1 cellular context compared by ENCODE assay signal in the genomic region with DNA sequence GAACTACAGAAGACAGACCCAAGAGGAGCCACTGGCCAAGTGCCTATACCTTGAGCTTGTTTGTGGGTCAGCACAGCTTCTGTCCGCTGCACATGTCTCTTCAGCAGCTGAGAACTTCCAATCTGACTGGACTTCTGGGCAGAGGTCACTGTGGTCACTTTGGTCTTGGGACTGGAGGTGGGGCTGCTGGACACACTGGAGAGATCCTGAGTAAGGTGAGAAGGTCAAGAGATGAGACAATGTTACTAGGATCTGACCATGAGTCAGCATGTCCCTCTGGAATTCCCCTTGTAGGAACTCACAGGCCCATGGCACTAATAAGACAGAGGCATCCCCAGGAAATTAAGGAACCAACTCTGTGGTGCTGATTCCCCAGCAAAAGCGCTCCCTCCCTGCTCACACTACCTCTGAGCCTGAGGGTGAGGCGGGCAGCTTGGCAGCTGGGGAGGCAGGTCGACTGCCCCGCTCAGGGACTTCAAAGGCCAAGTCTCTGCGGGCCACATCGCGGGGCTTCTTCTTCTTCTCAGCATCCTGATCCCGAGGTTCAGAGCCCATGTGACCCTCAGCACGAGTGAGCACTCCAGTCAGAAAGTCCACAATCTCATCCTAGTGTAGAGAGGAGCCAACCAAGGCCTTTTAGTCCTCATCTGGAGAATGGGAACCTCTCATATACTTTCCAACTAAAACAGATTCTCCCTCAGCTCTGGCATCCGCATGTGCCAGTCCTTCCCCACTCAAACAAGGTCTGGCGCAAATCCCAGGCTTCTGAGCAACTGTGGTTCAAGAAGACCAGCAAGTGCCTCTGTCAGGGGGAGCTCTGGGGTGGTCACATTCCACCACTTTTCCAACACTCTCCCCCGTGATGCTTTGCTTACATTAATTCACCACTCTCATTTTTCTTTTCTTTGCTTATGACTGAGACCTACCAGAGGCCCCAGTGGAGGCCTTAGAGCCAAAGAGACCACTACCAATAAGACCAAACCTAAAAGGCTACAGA.
TF ChIP-seq lines count a peak whose summit lies in the region.

No MANE protein-coding gene starts in this region.

TF ChIP-seq in HepG2, 621 proteins besides CTCF, POLR2A, EP300 and RAD21 (continues in another document):
- TF ChIP-seq, protein P1, sequence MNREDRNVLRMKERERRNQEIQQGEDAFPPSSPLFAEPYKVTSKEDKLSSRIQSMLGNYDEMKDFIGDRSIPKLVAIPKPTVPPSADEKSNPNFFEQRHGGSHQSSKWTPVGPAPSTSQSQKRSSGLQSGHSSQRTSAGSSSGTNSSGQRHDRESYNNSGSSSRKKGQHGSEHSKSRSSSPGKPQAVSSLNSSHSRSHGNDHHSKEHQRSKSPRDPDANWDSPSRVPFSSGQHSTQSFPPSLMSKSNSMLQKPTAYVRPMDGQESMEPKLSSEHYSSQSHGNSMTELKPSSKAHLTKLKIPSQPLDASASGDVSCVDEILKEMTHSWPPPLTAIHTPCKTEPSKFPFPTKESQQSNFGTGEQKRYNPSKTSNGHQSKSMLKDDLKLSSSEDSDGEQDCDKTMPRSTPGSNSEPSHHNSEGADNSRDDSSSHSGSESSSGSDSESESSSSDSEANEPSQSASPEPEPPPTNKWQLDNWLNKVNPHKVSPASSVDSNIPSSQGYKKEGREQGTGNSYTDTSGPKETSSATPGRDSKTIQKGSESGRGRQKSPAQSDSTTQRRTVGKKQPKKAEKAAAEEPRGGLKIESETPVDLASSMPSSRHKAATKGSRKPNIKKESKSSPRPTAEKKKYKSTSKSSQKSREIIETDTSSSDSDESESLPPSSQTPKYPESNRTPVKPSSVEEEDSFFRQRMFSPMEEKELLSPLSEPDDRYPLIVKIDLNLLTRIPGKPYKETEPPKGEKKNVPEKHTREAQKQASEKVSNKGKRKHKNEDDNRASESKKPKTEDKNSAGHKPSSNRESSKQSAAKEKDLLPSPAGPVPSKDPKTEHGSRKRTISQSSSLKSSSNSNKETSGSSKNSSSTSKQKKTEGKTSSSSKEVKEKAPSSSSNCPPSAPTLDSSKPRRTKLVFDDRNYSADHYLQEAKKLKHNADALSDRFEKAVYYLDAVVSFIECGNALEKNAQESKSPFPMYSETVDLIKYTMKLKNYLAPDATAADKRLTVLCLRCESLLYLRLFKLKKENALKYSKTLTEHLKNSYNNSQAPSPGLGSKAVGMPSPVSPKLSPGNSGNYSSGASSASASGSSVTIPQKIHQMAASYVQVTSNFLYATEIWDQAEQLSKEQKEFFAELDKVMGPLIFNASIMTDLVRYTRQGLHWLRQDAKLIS (CRISPR knock-in tag; IDR thresholded peaks at IDR 0.05) = no peak
- TF ChIP-seq ZNF251 (CRISPR knock-in tag; IDR thresholded peaks at IDR 0.05) = no peak
- no peak for TF ChIP-seq TARDBP (CRISPR knock-in tag; IDR thresholded peaks at IDR 0.05)
- TF ChIP-seq ATM (IDR thresholded peaks at IDR 0.05; ENCODE audit: borderline replicate concordance) = no peak
- no peak; the same call in 1 of the 2 replicates for TF ChIP-seq ZNF350 (CRISPR knock-in tag; IDR thresholded peaks at IDR 0.05; ENCODE audit: borderline replicate concordance, low read depth)
- TF ChIP-seq CBX1 (IDR thresholded peaks at IDR 0.05; ENCODE audit: low read depth) = no peak
- no peak for TF ChIP-seq ZFYVE20 (CRISPR knock-in tag; IDR thresholded peaks at IDR 0.05; ENCODE audit: borderline replicate concordance, low read depth)
- TF ChIP-seq ZNF746 (CRISPR knock-in tag; IDR thresholded peaks at IDR 0.05) = no peak
- TF ChIP-seq, protein P2, sequence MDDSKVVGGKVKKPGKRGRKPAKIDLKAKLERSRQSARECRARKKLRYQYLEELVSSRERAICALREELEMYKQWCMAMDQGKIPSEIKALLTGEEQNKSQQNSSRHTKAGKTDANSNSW (CRISPR knock-in tag; IDR thresholded peaks at IDR 0.05; ENCODE audit: borderline replicate concordance) = no peak
- peak; percentile 55; the same call in 1 of the 2 replicates for TF ChIP-seq HNF4A (CRISPR knock-in tag; IDR thresholded peaks at IDR 0.05)
- TF ChIP-seq PRMT3 (CRISPR knock-in tag; IDR thresholded peaks at IDR 0.05; ENCODE audit: borderline replicate concordance, low read depth) = no peak
- no peak for TF ChIP-seq ZNF839 (CRISPR knock-in tag; IDR thresholded peaks at IDR 0.05; ENCODE audit: borderline replicate concordance)
- TF ChIP-seq ZFP36 (IDR thresholded peaks at IDR 0.05; ENCODE audit: borderline replicate concordance, low read depth, low read length, partially characterized antibody) = no peak
- TF ChIP-seq ZNF44 (CRISPR knock-in tag; IDR thresholded peaks at IDR 0.05) = no peak
- peak; percentile 41; the same call in 1 of the 2 replicates for TF ChIP-seq SAP130 (CRISPR knock-in tag; IDR thresholded peaks at IDR 0.05; ENCODE audit: low read depth)
- TF ChIP-seq, protein P3, sequence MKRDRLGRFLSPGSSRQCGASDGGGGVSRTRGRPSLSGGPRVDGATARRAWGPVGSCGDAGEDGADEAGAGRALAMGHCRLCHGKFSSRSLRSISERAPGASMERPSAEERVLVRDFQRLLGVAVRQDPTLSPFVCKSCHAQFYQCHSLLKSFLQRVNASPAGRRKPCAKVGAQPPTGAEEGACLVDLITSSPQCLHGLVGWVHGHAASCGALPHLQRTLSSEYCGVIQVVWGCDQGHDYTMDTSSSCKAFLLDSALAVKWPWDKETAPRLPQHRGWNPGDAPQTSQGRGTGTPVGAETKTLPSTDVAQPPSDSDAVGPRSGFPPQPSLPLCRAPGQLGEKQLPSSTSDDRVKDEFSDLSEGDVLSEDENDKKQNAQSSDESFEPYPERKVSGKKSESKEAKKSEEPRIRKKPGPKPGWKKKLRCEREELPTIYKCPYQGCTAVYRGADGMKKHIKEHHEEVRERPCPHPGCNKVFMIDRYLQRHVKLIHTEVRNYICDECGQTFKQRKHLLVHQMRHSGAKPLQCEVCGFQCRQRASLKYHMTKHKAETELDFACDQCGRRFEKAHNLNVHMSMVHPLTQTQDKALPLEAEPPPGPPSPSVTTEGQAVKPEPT (CRISPR knock-in tag; IDR thresholded peaks at IDR 0.05; ENCODE audit: low read depth) = no peak
- no peak for TF ChIP-seq ZNF572 (CRISPR knock-in tag; IDR thresholded peaks at IDR 0.05)
- TF ChIP-seq ZSCAN20 (CRISPR knock-in tag; IDR thresholded peaks at IDR 0.05; ENCODE audit: borderline replicate concordance) = no peak
- TF ChIP-seq, protein P4, sequence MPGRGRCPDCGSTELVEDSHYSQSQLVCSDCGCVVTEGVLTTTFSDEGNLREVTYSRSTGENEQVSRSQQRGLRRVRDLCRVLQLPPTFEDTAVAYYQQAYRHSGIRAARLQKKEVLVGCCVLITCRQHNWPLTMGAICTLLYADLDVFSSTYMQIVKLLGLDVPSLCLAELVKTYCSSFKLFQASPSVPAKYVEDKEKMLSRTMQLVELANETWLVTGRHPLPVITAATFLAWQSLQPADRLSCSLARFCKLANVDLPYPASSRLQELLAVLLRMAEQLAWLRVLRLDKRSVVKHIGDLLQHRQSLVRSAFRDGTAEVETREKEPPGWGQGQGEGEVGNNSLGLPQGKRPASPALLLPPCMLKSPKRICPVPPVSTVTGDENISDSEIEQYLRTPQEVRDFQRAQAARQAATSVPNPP (CRISPR knock-in tag; IDR thresholded peaks at IDR 0.05) = no peak
- TF ChIP-seq, protein P5, sequence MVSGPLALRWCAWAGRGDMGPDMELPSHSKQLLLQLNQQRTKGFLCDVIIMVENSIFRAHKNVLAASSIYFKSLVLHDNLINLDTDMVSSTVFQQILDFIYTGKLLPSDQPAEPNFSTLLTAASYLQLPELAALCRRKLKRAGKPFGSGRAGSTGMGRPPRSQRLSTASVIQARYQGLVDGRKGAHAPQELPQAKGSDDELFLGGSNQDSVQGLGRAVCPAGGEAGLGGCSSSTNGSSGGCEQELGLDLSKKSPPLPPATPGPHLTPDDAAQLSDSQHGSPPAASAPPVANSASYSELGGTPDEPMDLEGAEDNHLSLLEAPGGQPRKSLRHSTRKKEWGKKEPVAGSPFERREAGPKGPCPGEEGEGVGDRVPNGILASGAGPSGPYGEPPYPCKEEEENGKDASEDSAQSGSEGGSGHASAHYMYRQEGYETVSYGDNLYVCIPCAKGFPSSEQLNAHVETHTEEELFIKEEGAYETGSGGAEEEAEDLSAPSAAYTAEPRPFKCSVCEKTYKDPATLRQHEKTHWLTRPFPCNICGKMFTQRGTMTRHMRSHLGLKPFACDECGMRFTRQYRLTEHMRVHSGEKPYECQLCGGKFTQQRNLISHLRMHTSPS (CRISPR knock-in tag; IDR thresholded peaks at IDR 0.05; ENCODE audit: low read depth) = no peak
- TF ChIP-seq, protein P6, sequence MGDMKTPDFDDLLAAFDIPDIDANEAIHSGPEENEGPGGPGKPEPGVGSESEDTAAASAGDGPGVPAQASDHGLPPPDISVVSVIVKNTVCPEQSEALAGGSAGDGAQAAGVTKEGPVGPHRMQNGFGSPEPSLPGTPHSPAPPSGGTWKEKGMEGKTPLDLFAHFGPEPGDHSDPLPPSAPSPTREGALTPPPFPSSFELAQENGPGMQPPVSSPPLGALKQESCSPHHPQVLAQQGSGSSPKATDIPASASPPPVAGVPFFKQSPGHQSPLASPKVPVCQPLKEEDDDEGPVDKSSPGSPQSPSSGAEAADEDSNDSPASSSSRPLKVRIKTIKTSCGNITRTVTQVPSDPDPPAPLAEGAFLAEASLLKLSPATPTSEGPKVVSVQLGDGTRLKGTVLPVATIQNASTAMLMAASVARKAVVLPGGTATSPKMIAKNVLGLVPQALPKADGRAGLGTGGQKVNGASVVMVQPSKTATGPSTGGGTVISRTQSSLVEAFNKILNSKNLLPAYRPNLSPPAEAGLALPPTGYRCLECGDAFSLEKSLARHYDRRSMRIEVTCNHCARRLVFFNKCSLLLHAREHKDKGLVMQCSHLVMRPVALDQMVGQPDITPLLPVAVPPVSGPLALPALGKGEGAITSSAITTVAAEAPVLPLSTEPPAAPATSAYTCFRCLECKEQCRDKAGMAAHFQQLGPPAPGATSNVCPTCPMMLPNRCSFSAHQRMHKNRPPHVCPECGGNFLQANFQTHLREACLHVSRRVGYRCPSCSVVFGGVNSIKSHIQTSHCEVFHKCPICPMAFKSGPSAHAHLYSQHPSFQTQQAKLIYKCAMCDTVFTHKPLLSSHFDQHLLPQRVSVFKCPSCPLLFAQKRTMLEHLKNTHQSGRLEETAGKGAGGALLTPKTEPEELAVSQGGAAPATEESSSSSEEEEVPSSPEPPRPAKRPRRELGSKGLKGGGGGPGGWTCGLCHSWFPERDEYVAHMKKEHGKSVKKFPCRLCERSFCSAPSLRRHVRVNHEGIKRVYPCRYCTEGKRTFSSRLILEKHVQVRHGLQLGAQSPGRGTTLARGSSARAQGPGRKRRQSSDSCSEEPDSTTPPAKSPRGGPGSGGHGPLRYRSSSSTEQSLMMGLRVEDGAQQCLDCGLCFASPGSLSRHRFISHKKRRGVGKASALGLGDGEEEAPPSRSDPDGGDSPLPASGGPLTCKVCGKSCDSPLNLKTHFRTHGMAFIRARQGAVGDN (CRISPR knock-in tag; IDR thresholded peaks at IDR 0.05) = peak; percentile 48
- peak; percentile 83 for TF ChIP-seq NR2F6 (IDR thresholded peaks at IDR 0.05)
- peak; percentile 39; the same call in 1 of the 2 replicates for TF ChIP-seq NR2F6 (CRISPR knock-in tag; IDR thresholded peaks at IDR 0.05)
- TF ChIP-seq, protein P7, sequence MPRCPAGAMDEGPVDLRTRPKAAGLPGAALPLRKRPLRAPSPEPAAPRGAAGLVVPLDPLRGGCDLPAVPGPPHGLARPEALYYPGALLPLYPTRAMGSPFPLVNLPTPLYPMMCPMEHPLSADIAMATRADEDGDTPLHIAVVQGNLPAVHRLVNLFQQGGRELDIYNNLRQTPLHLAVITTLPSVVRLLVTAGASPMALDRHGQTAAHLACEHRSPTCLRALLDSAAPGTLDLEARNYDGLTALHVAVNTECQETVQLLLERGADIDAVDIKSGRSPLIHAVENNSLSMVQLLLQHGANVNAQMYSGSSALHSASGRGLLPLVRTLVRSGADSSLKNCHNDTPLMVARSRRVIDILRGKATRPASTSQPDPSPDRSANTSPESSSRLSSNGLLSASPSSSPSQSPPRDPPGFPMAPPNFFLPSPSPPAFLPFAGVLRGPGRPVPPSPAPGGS (CRISPR knock-in tag; IDR thresholded peaks at IDR 0.05) = no peak
- TF ChIP-seq RELA (CRISPR knock-in tag; IDR thresholded peaks at IDR 0.05) = 0 out of 2 replicates have a peak, but pooled peaks have one; percentile 26
- TF ChIP-seq, protein P8, sequence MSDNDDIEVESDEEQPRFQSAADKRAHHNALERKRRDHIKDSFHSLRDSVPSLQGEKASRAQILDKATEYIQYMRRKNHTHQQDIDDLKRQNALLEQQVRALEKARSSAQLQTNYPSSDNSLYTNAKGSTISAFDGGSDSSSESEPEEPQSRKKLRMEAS (IDR thresholded peaks at IDR 0.05) = peak; percentile 27; the same call in 1 of the 2 replicates
- no peak for TF ChIP-seq PLRG1 (conservative IDR thresholded peaks at IDR 0.05)
- TF ChIP-seq ERF (CRISPR knock-in tag; IDR thresholded peaks at IDR 0.05) = no peak
- no peak for TF ChIP-seq TBL1XR1 (IDR thresholded peaks at IDR 0.05; ENCODE audit: borderline replicate concordance, low read length, partially characterized antibody)
- no peak for TF ChIP-seq NRL (CRISPR knock-in tag; IDR thresholded peaks at IDR 0.05; ENCODE audit: borderline replicate concordance)
- no peak for TF ChIP-seq HIVEP1 (CRISPR knock-in tag; IDR thresholded peaks at IDR 0.05)
- no peak for TF ChIP-seq ZNF124 (CRISPR knock-in tag; IDR thresholded peaks at IDR 0.05)
- no peak for TF ChIP-seq KLF16 (CRISPR knock-in tag; IDR thresholded peaks at IDR 0.05)
- no peak for TF ChIP-seq NFATC3 (CRISPR knock-in tag; IDR thresholded peaks at IDR 0.05)
- TF ChIP-seq SETDB1 (CRISPR knock-in tag; IDR thresholded peaks at IDR 0.05; ENCODE audit: borderline replicate concordance) = no peak
- TF ChIP-seq, protein P9, sequence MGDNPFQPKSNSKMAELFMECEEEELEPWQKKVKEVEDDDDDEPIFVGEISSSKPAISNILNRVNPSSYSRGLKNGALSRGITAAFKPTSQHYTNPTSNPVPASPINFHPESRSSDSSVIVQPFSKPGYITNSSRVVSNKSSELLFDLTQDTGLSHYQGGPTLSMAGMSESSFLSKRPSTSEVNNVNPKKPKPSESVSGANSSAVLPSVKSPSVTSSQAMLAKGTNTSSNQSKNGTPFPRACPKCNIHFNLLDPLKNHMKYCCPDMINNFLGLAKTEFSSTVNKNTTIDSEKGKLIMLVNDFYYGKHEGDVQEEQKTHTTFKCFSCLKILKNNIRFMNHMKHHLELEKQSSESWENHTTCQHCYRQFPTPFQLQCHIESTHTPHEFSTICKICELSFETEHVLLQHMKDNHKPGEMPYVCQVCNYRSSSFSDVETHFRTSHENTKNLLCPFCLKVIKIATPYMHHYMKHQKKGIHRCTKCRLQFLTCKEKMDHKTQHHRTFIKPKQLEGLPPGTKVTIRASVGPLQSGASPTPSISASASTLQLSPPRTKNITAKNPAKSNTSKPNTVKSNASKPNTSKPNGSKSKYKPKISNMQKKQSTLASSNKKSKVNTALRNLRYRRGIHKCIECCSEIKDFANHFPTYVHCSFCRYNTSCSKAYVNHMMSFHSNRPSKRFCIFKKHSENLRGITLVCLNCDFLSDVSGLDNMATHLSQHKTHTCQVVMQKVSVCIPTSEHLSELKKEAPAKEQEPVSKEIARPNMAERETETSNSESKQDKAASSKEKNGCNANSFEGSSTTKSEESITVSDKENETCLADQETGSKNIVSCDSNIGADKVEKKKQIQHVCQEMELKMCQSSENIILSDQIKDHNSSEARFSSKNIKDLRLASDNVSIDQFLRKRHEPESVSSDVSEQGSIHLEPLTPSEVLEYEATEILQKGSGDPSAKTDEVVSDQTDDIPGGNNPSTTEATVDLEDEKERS (CRISPR knock-in tag; IDR thresholded peaks at IDR 0.05) = no peak
- TF ChIP-seq RXRA (CRISPR knock-in tag; IDR thresholded peaks at IDR 0.05) = peak; percentile 51
- TF ChIP-seq, protein P10, sequence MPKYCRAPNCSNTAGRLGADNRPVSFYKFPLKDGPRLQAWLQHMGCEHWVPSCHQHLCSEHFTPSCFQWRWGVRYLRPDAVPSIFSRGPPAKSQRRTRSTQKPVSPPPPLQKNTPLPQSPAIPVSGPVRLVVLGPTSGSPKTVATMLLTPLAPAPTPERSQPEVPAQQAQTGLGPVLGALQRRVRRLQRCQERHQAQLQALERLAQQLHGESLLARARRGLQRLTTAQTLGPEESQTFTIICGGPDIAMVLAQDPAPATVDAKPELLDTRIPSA (CRISPR knock-in tag; IDR thresholded peaks at IDR 0.05; ENCODE audit: borderline replicate concordance) = no peak
- no peak for TF ChIP-seq FOXK1 (CRISPR knock-in tag; IDR thresholded peaks at IDR 0.05; ENCODE audit: borderline replicate concordance, low read depth)
